10 cellular contexts compared by ENCODE assay signal in the genomic region with DNA sequence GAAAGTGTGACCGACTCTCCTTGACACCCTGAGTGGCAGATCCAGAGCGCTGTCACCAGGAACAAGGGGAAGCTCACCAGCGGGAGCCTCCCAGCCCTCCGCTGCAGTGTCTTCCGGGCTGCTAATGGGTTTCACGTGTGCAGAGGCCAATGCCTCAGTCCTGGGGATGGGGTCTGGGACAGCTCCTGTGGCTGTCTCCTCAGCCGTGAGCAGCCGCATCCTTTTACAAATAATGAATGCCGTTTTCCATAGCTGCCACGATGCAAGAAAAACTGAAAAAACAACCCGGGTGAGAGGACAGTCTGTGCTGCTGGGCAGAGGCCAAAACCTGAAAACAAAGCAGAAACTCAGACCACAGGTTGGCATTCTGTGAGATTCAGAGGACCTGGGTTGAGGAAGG.
DNase-seq lines count a peak whose midpoint lies in the region; ATAC-seq and TF ChIP-seq lines count a peak whose summit lies in the region.
"Had no signal": no experiment of that assay in that cellular context is flagged by ENCODE, and none has a peak within 500 bp of the region (broad histone marks: within the 10 kb centered on the region; RNA-seq: fewer than 3 reads in every experiment).

No MANE protein-coding gene starts in this region.

- no peaks in the 10 kb centered on the region for H3K9me3 Mint-ChIP-seq in central memory CD8-positive, alpha-beta T cell
- H3K9me3 Mint-ChIP-seq in nephron: no peaks in the 10 kb centered on the region

- no peaks in the 10 kb centered on the region for H3K36me3 Mint-ChIP-seq in central memory CD8-positive, alpha-beta T cell (ENCODE audit: insufficient read depth)
- H3K36me3 Mint-ChIP-seq in nephron (ENCODE audit: low read depth): no peaks in the 10 kb centered on the region

- TF ChIP-seq CTCF in nephron (IDR thresholded peaks at IDR 0.05; ENCODE audit: unreplicated experiment in 3 of 3): no peak

- ATAC-seq in central memory CD8-positive, alpha-beta T cell (replicated peaks; ENCODE audit: extremely low read depth, poor library complexity, severe bottlenecking): no peak
- no peak for ATAC-seq in HG02642 (IDR thresholded peaks at IDR 0.05; ENCODE audit: poor library complexity, unreplicated experiment)

- peak overlapping the region; percentile 33 for H3K4me3 Mint-ChIP-seq in central memory CD8-positive, alpha-beta T cell
- H3K4me3 Mint-ChIP-seq in nephron: no peak overlapping the region
- H3K4me3 Mint-ChIP-seq: activated CD4-positive, alpha-beta memory T cell treated with anti-CD3 and anti-CD28 coated beads, Interleukin-2, amount 10 ng/mL, durations not matched to agents 7 days and 5 days had no signal

- H3K27ac Mint-ChIP-seq in central memory CD8-positive, alpha-beta T cell (ENCODE audit: low read depth): no peak overlapping the region
- H3K27ac Mint-ChIP-seq in nephron: peak overlapping the region; percentile 60 to 91 (median 85)
- H3K27ac Mint-ChIP-seq: activated CD4-positive, alpha-beta memory T cell treated with anti-CD3 and anti-CD28 coated beads, Interleukin-2, amount 10 ng/mL, durations not matched to agents 7 days and 5 days had no signal

- peak; percentile 49 for DNase-seq in Ammon's horn (ENCODE audit: low spot score)
- peak; percentile 80 for DNase-seq in G401 (ENCODE audit: low spot score)
- no peak for DNase-seq in central memory CD8-positive, alpha-beta T cell (ENCODE audit: low spot score in 2 of 2)
- no peak for DNase-seq in NCI-H187 (lab: John Stamatoyannopoulos, UW)
- DNase-seq in HUDEP-2 (lab: John Stamatoyannopoulos, UW; ENCODE audit: unreplicated experiment in 76 of 76): no peak
- DNase-seq in KBM-7: no peak
- DNase-seq: DND-41 had no signal

- H3K27me3 Mint-ChIP-seq in central memory CD8-positive, alpha-beta T cell: no peaks in the 10 kb centered on the region
- peaks cover 23% of the 10 kb centered on the region for H3K27me3 Mint-ChIP-seq in nephron (ENCODE audit: low read depth)

- in situ Hi-C loops in G401 (cut with HindIII; ENCODE audit: low sequenced_read_pairs): no loop called here
- in situ Hi-C loops in KBM-7 (cut with MboI; ENCODE audit: low pct_unique_long_range_greater_than_20kb, low sequenced_read_pairs): no loop called here

- peaks cover 31% of the 10 kb centered on the region for H3K4me1 Mint-ChIP-seq in central memory CD8-positive, alpha-beta T cell
- peaks cover 49% of the 10 kb centered on the region for H3K4me1 Mint-ChIP-seq in nephron

Comparison
In these comparisons a context has a peak if more than half of its experiments do, and no peak if none do; other contexts are left out.
1. DNase-seq: peak in Ammon's horn (single experiment) and G401 (single experiment); none in central memory CD8-positive, alpha-beta T cell (0 of 2), NCI-H187 (0 of 2), HUDEP-2 (0 of 76) and KBM-7 (single experiment).